Comparison of ENCODE assay signal across 8 cellular contexts in genomic region chr6:34671801-34672656, GRCh38. TPM values are rescaled to one million over a fixed set of nuclear protein-coding genes. Genes with fewer than 3 reads are reported as not detected.
DNase-seq lines count a peak whose midpoint lies in the region; ATAC-seq and TF ChIP-seq lines count a peak whose summit lies in the region.

No MANE protein-coding gene starts in this region.

- H3K4me1 Mint-ChIP-seq in type B pancreatic cell (ENCODE audit: unreplicated experiment) (peaks cover 19% of the 10 kb centered on the region), endodermal cell (peaks cover 51% of the 10 kb centered on the region)

- no peaks in the 10 kb centered on the region for H3K27me3 Mint-ChIP-seq in type B pancreatic cell
- H3K27me3 Mint-ChIP-seq in endodermal cell (ENCODE audit: insufficient read depth) = no peaks in the 10 kb centered on the region

- H3K9ac ChIP-seq in SK-N-MC (ENCODE audit: insufficient read length) (peak overlapping the region; percentile 22), endodermal cell (ENCODE audit: extremely low read depth, low read length, poor library complexity, severe bottlenecking) (no peak overlapping the region)

- intact Hi-C loops in mucosa of descending colon (cut with DNase I, micrococcal nuclease) = no loop called here

- WGBS in endodermal cell (ENCODE audit: insufficient coverage in 1 of 2, insufficient read length in 1 of 2), 2 experiments = 96 to 98% methylated on average over 4 to 8 of the region's 8 CpGs

- peaks cover 26% of the 10 kb centered on the region for H3K4me1 ChIP-seq in mucosa of descending colon (ENCODE audit: low read depth)
- peaks cover 17% of the 10 kb centered on the region for H3K4me1 ChIP-seq in endodermal cell (ENCODE audit: control insufficient read depth, insufficient read depth, low read length)

- ATAC-seq in GM18870 (IDR thresholded peaks at IDR 0.05; ENCODE audit: unreplicated experiment) = peak; percentile 74
- peak; percentile 49 for ATAC-seq in HG02970 (IDR thresholded peaks at IDR 0.05; ENCODE audit: low FRiP score, unreplicated experiment)
- ATAC-seq in mucosa of descending colon = peak; percentile 91

- H3K27me3 ChIP-seq in endodermal cell (ENCODE audit: control insufficient read depth, insufficient read depth, low read length, poor library complexity, severe bottlenecking) = no peaks in the 10 kb centered on the region

- no peaks in the 10 kb centered on the region for H3K9me3 Mint-ChIP-seq in type B pancreatic cell
- H3K9me3 Mint-ChIP-seq in endodermal cell = no peaks in the 10 kb centered on the region

- H3K36me3 Mint-ChIP-seq in type B pancreatic cell = no peaks in the 10 kb centered on the region
- peaks cover 5% of the 10 kb centered on the region for H3K36me3 Mint-ChIP-seq in endodermal cell (ENCODE audit: low read depth)

- H3K4me3 Mint-ChIP-seq in type B pancreatic cell = no peak overlapping the region
- no peak overlapping the region for H3K4me3 Mint-ChIP-seq in endodermal cell

- H3K27ac ChIP-seq in SK-N-MC (peak overlapping the region; percentile 91), endodermal cell (ENCODE audit: low read depth, low read length) (no peak overlapping the region)

- H3K4me3 ChIP-seq in SK-N-MC (peak overlapping the region; percentile 21), mucosa of descending colon (no peak overlapping the region), endodermal cell (ENCODE audit: low read length) (no peak overlapping the region)

- H3K27ac Mint-ChIP-seq in type B pancreatic cell (peak overlapping the region; percentile 82), endodermal cell (no peak overlapping the region)

- H3K36me3 ChIP-seq in SK-N-MC (ENCODE audit: insufficient read depth, low read length) (no peaks in the 10 kb centered on the region), mucosa of descending colon (ENCODE audit: low read depth) (no peaks in the 10 kb centered on the region), endodermal cell (ENCODE audit: control insufficient read depth, insufficient read depth, low read length) (no peaks in the 10 kb centered on the region)

- TF ChIP-seq CTCF in mucosa of descending colon (IDR thresholded peaks at IDR 0.05) = no peak
- no peak for TF ChIP-seq CTCF in type B pancreatic cell (conservative IDR thresholded peaks at IDR 0.05)
- TF ChIP-seq CTCF in endodermal cell (conservative IDR thresholded peaks at IDR 0.05) = no peak

- H3K9me3 ChIP-seq in SK-N-MC (ENCODE audit: low read depth, low read length) (no peaks in the 10 kb centered on the region), mucosa of descending colon (no peaks in the 10 kb centered on the region), endodermal cell (ENCODE audit: control insufficient read depth, low read length) (no peaks in the 10 kb centered on the region)

- DNase-seq in SK-N-MC (ENCODE audit: low read depth, low spot score) (no peak), mucosa of descending colon (peak; percentile 63 to 73 (median 72)), type B pancreatic cell (ENCODE audit: extremely low spot score, unreplicated experiment) (no peak), retina (no peak), endodermal cell (no peak)
- peak; percentile 43 for DNase-seq in activated naive CD8-positive, alpha-beta T cell treated with anti-CD3 and anti-CD28 coated beads, Interleukin-2, amount 50 U/mL, for 16 hours (ENCODE audit: low read depth, low spot score)

RNA-seq across cellular contexts. Expression of gene ILRUN, which starts 24.5 kb away (rescaled TPM):
- total RNA-seq in mucosa of descending colon (10 to 100 TPM; 45.1 to 87.6 (median 51.1) TPM), type B pancreatic cell (ENCODE audit: low replicate concordance) (60.3 and 83.4 TPM in 2 replicates), endodermal cell (10 to 100 TPM; 73.0 to 90.5 TPM)
- 38.0 TPM for polyA plus RNA-seq in endodermal cell (2013, experiment 1 of 2)
- polyA plus RNA-seq in endodermal cell (2013, experiment 2 of 2) = 36.6 TPM

Comparison
In these comparisons a context has a peak if more than half of its experiments do, and no peak if none do; other contexts are left out.
1. DNase-seq: peak in activated naive CD8-positive, alpha-beta T cell treated with anti-CD3 and anti-CD28 coated beads, Interleukin-2, amount 50 U/mL, for 16 hours (single experiment) and mucosa of descending colon (3 of 3); none in SK-N-MC (single experiment), type B pancreatic cell (single experiment), retina (single experiment) and endodermal cell (single experiment).
2. Peak in every context shown above with its lines, with median percentiles within 50 percentile points of each other: ATAC-seq.